14 cellular contexts compared by ENCODE assay signal in the genomic region with DNA sequence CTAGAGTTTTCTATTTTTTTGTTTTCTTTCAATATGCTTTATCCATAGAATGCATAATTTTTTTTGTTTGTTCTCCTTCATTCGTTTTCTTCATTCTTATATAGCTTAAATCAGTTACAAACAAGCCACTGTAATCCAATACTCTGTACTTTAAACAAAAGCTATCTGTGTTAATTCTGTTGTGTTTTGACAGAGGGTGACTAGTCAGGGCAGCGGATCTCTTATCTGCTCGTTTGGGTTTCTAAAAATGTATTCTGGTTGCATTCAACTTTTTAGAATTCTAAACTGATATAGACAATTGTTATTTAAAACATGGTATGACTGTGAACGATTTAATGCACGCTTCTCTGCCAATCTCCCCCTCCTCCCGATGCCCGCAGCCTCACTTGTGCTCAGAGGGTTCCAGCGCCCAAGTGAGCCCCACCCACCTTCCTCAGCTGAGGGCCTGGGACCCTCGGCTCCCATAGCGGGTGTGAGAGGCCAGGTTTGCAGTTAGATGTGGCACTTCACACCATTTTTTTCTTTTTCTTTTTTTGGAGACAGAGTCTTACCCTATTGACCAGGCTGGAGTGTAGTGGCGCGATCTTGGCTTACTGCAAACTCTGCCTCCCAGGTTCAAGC. TPM values are rescaled to one million over a fixed set of nuclear protein-coding genes. Genes with fewer than 3 reads are reported as not detected.
DNase-seq lines count a peak whose midpoint lies in the region; ATAC-seq and TF ChIP-seq lines count a peak whose summit lies in the region.
"Had no signal": no experiment of that assay in that cellular context is flagged by ENCODE, and none has a peak within 500 bp of the region (broad histone marks: within the 10 kb centered on the region; RNA-seq: fewer than 3 reads in every experiment).

No MANE protein-coding gene starts in this region.

- CTCF ChIA-PET in CD4-positive, alpha-beta memory T cell (lab: Charles Lee; ENCODE audit: partially characterized antibody): interaction anchor here (0.6 to 9.8 kb wide), 34 partner anchors 10 to 793 kb away, joined by 3 to 280 read pairs (median 6); a partner anchor contains a TSS
- CTCF ChIA-PET in GM10248 (lab: Yijun Ruan, JAX): interaction anchor here (1.0 to 3.9 kb wide), 6 partner anchors 9 to 211 kb away, joined by 3 to 24 read pairs (median 6); no protein-coding TSS in a partner anchor

- H3K4me3 Mint-ChIP-seq in CD4-positive, alpha-beta memory T cell: peak overlapping the region in 5 of 8 donors; percentile 6 to 92 (median 56)
- H3K4me3 Mint-ChIP-seq in activated naive CD8-positive, alpha-beta T cell treated with anti-CD3 and anti-CD28 coated beads, Interleukin-2, amount 50 U/mL, for 24 hours: peak overlapping the region; percentile 43

- H3K4me1 Mint-ChIP-seq in CD4-positive, alpha-beta memory T cell: peaks cover 81 to 100% (median 93%) of the 10 kb centered on the region in 4 donors
- H3K4me1 Mint-ChIP-seq in activated naive CD8-positive, alpha-beta T cell treated with anti-CD3 and anti-CD28 coated beads, Interleukin-2, amount 50 U/mL, for 24 hours: peaks cover 99% of the 10 kb centered on the region

- no peaks in the 10 kb centered on the region for H3K27me3 Mint-ChIP-seq in CD4-positive, alpha-beta memory T cell
- no peaks in the 10 kb centered on the region for H3K27me3 Mint-ChIP-seq in activated naive CD8-positive, alpha-beta T cell treated with anti-CD3 and anti-CD28 coated beads, Interleukin-2, amount 50 U/mL, for 24 hours

- H2AFZ ChIP-seq in KMS-11 (ENCODE audit: low read depth): no peak overlapping the region
- no peak overlapping the region for H2AFZ ChIP-seq in osteoblast (ENCODE audit: low read length)

- H3K27ac ChIP-seq in CD4-positive, alpha-beta memory T cell (ENCODE audit: low read depth, low read length): peak overlapping the region; percentile 79
- H3K27ac ChIP-seq in KMS-11: peak overlapping the region; percentile 95; the same call in 1 of the 2 replicates
- peak overlapping the region; percentile 37 for H3K27ac ChIP-seq in osteoblast (ENCODE audit: low read depth, low read length)
- H3K27ac ChIP-seq: cardiac muscle cell had no signal

- H3K9me3 ChIP-seq in CD4-positive, alpha-beta memory T cell (ENCODE audit: control insufficient read depth in 1 of 2, low read length in 2 of 2): no peaks in the 10 kb centered on the region
- H3K9me3 ChIP-seq in osteoblast (ENCODE audit: low read depth, low read length): no peaks in the 10 kb centered on the region

- peak overlapping the region; percentile 100 for H3K4me2 ChIP-seq in KMS-11
- H3K4me2 ChIP-seq in osteoblast (ENCODE audit: insufficient read depth, low read length): peak overlapping the region; percentile 24

- DNase-seq in CD4-positive, alpha-beta memory T cell: no peak
- DNase-seq in activated naive CD8-positive, alpha-beta T cell treated with anti-CD3 and anti-CD28 coated beads, Interleukin-2, amount 50 U/mL, for 24 hours: no peak
- DNase-seq in osteoblast (ENCODE audit: insufficient read length, low spot score, missing footprints): no peak
- no peak for DNase-seq in posterior cingulate gyrus
- no peak for DNase-seq in NCI-H82 treated with DMSO at 0.1 percent for 48 hours (lab: John Stamatoyannopoulos, UW; ENCODE audit: unreplicated experiment)
- DNase-seq in GM10248 (ENCODE audit: extremely low spot score): no peak
- DNase-seq: C1 segment of cervical spinal cord; kidney; NCI-H1048; NCI-H2171 treated with DMSO at 0.1 percent for 48 hours; SHP77; stimulated activated CD8-positive, alpha-beta memory T cell treated with anti-CD3 and anti-CD28 coated beads, Interleukin-4, amount 100 ng/mL, for 48 hours had no signal

- no peaks in the 10 kb centered on the region for H3K27me3 ChIP-seq in CD4-positive, alpha-beta memory T cell (ENCODE audit: insufficient read depth, low read length)
- H3K27me3 ChIP-seq in KMS-11 (ENCODE audit: insufficient read depth, low read depth) (no peaks in the 10 kb centered on the region), osteoblast (ENCODE audit: insufficient read depth, low read length) (no peaks in the 10 kb centered on the region)
- H3K27me3 ChIP-seq: cardiac muscle cell had no signal

- H3K27ac Mint-ChIP-seq in CD4-positive, alpha-beta memory T cell: peak overlapping the region; percentile 70 to 97 (median 91)
- H3K27ac Mint-ChIP-seq in activated naive CD8-positive, alpha-beta T cell treated with anti-CD3 and anti-CD28 coated beads, Interleukin-2, amount 50 U/mL, for 24 hours: peak overlapping the region; percentile 97

- no peaks in the 10 kb centered on the region for H3K36me3 ChIP-seq in CD4-positive, alpha-beta memory T cell (ENCODE audit: insufficient read depth, low read length)
- no peaks in the 10 kb centered on the region for H3K36me3 ChIP-seq in KMS-11 (ENCODE audit: insufficient read depth)
- H3K36me3 ChIP-seq in osteoblast (ENCODE audit: insufficient read depth, low read length): no peaks in the 10 kb centered on the region
- H3K36me3 ChIP-seq: cardiac muscle cell had no signal

- POLR2A ChIA-PET in CD4-positive, alpha-beta memory T cell (lab: Charles Lee; ENCODE audit: partially characterized antibody): interaction anchor here (1.5 to 4.4 kb wide), 11 partner anchors 9 to 309 kb away, joined by 6 to 33 read pairs (median 16); no protein-coding TSS in a partner anchor
- POLR2A ChIA-PET in GM10248 (lab: Yijun Ruan, JAX): no interaction called here

- H4K20me1 ChIP-seq in KMS-11 (ENCODE audit: insufficient read depth) (no peaks in the 10 kb centered on the region), osteoblast (ENCODE audit: insufficient read depth, low read length) (peaks cover 22% of the 10 kb centered on the region)

- peaks cover 66% of the 10 kb centered on the region for H3K79me2 ChIP-seq in KMS-11 (ENCODE audit: insufficient read depth, low read depth)
- peaks cover 58% of the 10 kb centered on the region for H3K79me2 ChIP-seq in osteoblast (ENCODE audit: insufficient read depth, low read length)

- intact Hi-C loops in CD4-positive, alpha-beta memory T cell (cut with micrococcal nuclease): loop anchor here (2.0 kb wide), 1 partner anchor 212 kb away; no protein-coding TSS in a partner anchor
- intact Hi-C loops in posterior cingulate gyrus (cut with DNase I): loop anchor here (2.0 kb wide), 1 partner anchor 68 kb away; no protein-coding TSS in a partner anchor

- ATAC-seq in activated naive CD8-positive, alpha-beta T cell treated with anti-CD3 and anti-CD28 coated beads, Interleukin-2, amount 50 U/mL, for 24 hours: no peak

- H3K9me3 Mint-ChIP-seq in CD4-positive, alpha-beta memory T cell: no peaks in the 10 kb centered on the region
- no peaks in the 10 kb centered on the region for H3K9me3 Mint-ChIP-seq in activated naive CD8-positive, alpha-beta T cell treated with anti-CD3 and anti-CD28 coated beads, Interleukin-2, amount 50 U/mL, for 24 hours

- no peak for TF ChIP-seq CTCF in KMS-11 (conservative IDR thresholded peaks at IDR 0.05; ENCODE audit: low read depth, low read length)
- TF ChIP-seq CTCF in osteoblast (IDR thresholded peaks at IDR 0.05; ENCODE audit: extremely low read depth, low read depth, low read length): no peak
- TF ChIP-seq CTCF in GM10248 (IDR thresholded peaks at IDR 0.05; ENCODE audit: control extremely low read depth, extremely low read depth, low read depth, missing control alignments): no peak

- peaks cover 99% of the 10 kb centered on the region for H3K4me1 ChIP-seq in CD4-positive, alpha-beta memory T cell (ENCODE audit: insufficient read depth, low read length)
- peaks cover 77% of the 10 kb centered on the region for H3K4me1 ChIP-seq in KMS-11 (ENCODE audit: low read depth, poor library complexity, severe bottlenecking)
- H3K4me1 ChIP-seq in osteoblast (ENCODE audit: insufficient read depth, low read length): peaks cover 26% of the 10 kb centered on the region

- H3K9ac ChIP-seq in KMS-11: no peak overlapping the region

- peaks cover 11 to 27% of the 10 kb centered on the region in 2 donors for H3K36me3 Mint-ChIP-seq in CD4-positive, alpha-beta memory T cell
- H3K36me3 Mint-ChIP-seq in activated naive CD8-positive, alpha-beta T cell treated with anti-CD3 and anti-CD28 coated beads, Interleukin-2, amount 50 U/mL, for 24 hours (ENCODE audit: low read depth): peaks cover 37% of the 10 kb centered on the region

- H3K4me3 ChIP-seq in CD4-positive, alpha-beta memory T cell (ENCODE audit: low read length in 2 of 2): no peak overlapping the region
- H3K4me3 ChIP-seq in KMS-11 (IDR thresholded peaks at IDR 0.05; ENCODE audit: insufficient read depth, low read depth, low read length) (no peak overlapping the region), osteoblast (ENCODE audit: insufficient read depth, low read length) (no peak overlapping the region)
- H3K4me3 ChIP-seq: cardiac muscle cell had no signal

RNA-seq across cellular contexts. Expression of a gene that starts 44.1 kb away (rescaled TPM):
- 10 to 100 TPM; 98.1 to 98.6 TPM for total RNA-seq in CD4-positive, alpha-beta memory T cell
- 10 to 100 TPM; 58.0 to 76.6 TPM for polyA plus RNA-seq in CD4-positive, alpha-beta memory T cell
- 26.8 and 28.6 TPM in 2 replicates for total RNA-seq in osteoblast

Comparison
In these comparisons a context has a peak if more than half of its experiments do, and no peak if none do; other contexts are left out.
1. H3K27ac ChIP-seq: peak in every context shown above with its lines; median percentile 95 in KMS-11; 79 in CD4-positive, alpha-beta memory T cell; 37 in osteoblast.